Comparison of ENCODE assay signal across 8 cellular contexts in genomic region chr14:52949711-52950409, GRCh38. TPM values are rescaled to one million over a fixed set of nuclear protein-coding genes. Genes with fewer than 3 reads are reported as not detected.
DNase-seq lines count a peak whose midpoint lies in the region; ATAC-seq, FAIRE-seq and TF ChIP-seq lines count a peak whose summit lies in the region.

No MANE protein-coding gene starts in this region.

- peak; percentile 49 for DNase-seq in AG10803 (ENCODE audit: low read depth)
- peak; percentile 47 for DNase-seq in HFFc6
- DNase-seq in activated T-helper 1 cell treated with anti-CD3 and anti-CD28 coated beads, Interleukin-12 subunit alpha, Interleukin-12 subunit beta, Interleukin-2, Interleukin-4 antibody, amounts not matched to agents 30 ng/mL and 10 ng/mL and 1 ng/mL, durations not matched to agents 14 hours and 24 hours and 36 hours (ENCODE audit: low spot score) = no peak
- no peak for DNase-seq in glutamatergic neuron
- DNase-seq in pancreas = no peak
- DNase-seq in stimulated activated CD4-positive, alpha-beta T cell treated with anti-CD3 and anti-CD28 coated beads, Interleukin-4, amount 100 ng/mL, for 1 hour = no peak

- FAIRE-seq in pancreas (lab: Jason Lieb, UNC) = no peak

- H3K27me3 Mint-ChIP-seq in HFFc6 (ENCODE audit: insufficient read depth) (no peaks in the 10 kb centered on the region), glutamatergic neuron (ENCODE audit: unreplicated experiment) (peaks cover 8% of the 10 kb centered on the region)
- peaks cover 53% of the 10 kb centered on the region for H3K27me3 Mint-ChIP-seq in activated T-helper 1 cell treated with anti-CD3 and anti-CD28 coated beads, Interleukin-12 subunit alpha, Interleukin-12 subunit beta, Interleukin-2, Interleukin-4 antibody, amounts not matched to agents 30 ng/mL and 10 ng/mL and 1 ng/mL, durations not matched to agents 14 hours and 24 hours and 36 hours (ENCODE audit: insufficient read depth)

- H3K4me3 ChIP-seq in AG10803 (ENCODE audit: low read length) = peak overlapping the region; percentile 98
- peak overlapping the region; percentile 81 to 94 (median 86) for H3K4me3 ChIP-seq in pancreas

- peak overlapping the region; percentile 94 for H3K27ac Mint-ChIP-seq in HFFc6
- H3K27ac Mint-ChIP-seq in activated T-helper 1 cell treated with anti-CD3 and anti-CD28 coated beads, Interleukin-12 subunit alpha, Interleukin-12 subunit beta, Interleukin-2, Interleukin-4 antibody, amounts not matched to agents 30 ng/mL and 10 ng/mL and 1 ng/mL, durations not matched to agents 14 hours and 24 hours and 36 hours = peak overlapping the region; percentile 19
- H3K27ac Mint-ChIP-seq in glutamatergic neuron (ENCODE audit: unreplicated experiment) = peak overlapping the region; percentile 96

- H3K36me3 Mint-ChIP-seq in HFFc6 (ENCODE audit: low read depth) (peaks cover 36% of the 10 kb centered on the region), glutamatergic neuron (ENCODE audit: unreplicated experiment) (peaks cover 7% of the 10 kb centered on the region)
- no peaks in the 10 kb centered on the region for H3K36me3 Mint-ChIP-seq in activated T-helper 1 cell treated with anti-CD3 and anti-CD28 coated beads, Interleukin-12 subunit alpha, Interleukin-12 subunit beta, Interleukin-2, Interleukin-4 antibody, amounts not matched to agents 30 ng/mL and 10 ng/mL and 1 ng/mL, durations not matched to agents 14 hours and 24 hours and 36 hours (ENCODE audit: low read depth)

- H3K36me3 ChIP-seq in pancreas = no peaks in the 10 kb centered on the region

- H3K4me1 Mint-ChIP-seq in HFFc6 (ENCODE audit: low read depth) (peaks cover 34% of the 10 kb centered on the region), glutamatergic neuron (ENCODE audit: low read depth, unreplicated experiment) (peaks cover 34% of the 10 kb centered on the region)
- peaks cover 14% of the 10 kb centered on the region for H3K4me1 Mint-ChIP-seq in activated T-helper 1 cell treated with anti-CD3 and anti-CD28 coated beads, Interleukin-12 subunit alpha, Interleukin-12 subunit beta, Interleukin-2, Interleukin-4 antibody, amounts not matched to agents 30 ng/mL and 10 ng/mL and 1 ng/mL, durations not matched to agents 14 hours and 24 hours and 36 hours (ENCODE audit: low read depth)

- 1 to 2% methylated on average over 24 of the region's 24 CpGs for WGBS in pancreas, 2 donors

- H3K4me3 Mint-ChIP-seq in HFFc6 (peak overlapping the region; percentile 95), glutamatergic neuron (ENCODE audit: unreplicated experiment) (peak overlapping the region; percentile 100)
- H3K4me3 Mint-ChIP-seq in activated T-helper 1 cell treated with anti-CD3 and anti-CD28 coated beads, Interleukin-12 subunit alpha, Interleukin-12 subunit beta, Interleukin-2, Interleukin-4 antibody, amounts not matched to agents 30 ng/mL and 10 ng/mL and 1 ng/mL, durations not matched to agents 14 hours and 24 hours and 36 hours = peak overlapping the region; percentile 83

- no peaks in the 10 kb centered on the region for H3K9me3 Mint-ChIP-seq in HFFc6
- no peaks in the 10 kb centered on the region for H3K9me3 Mint-ChIP-seq in activated T-helper 1 cell treated with anti-CD3 and anti-CD28 coated beads, Interleukin-12 subunit alpha, Interleukin-12 subunit beta, Interleukin-2, Interleukin-4 antibody, amounts not matched to agents 30 ng/mL and 10 ng/mL and 1 ng/mL, durations not matched to agents 14 hours and 24 hours and 36 hours
- peaks cover 17% of the 10 kb centered on the region for H3K9me3 Mint-ChIP-seq in glutamatergic neuron (ENCODE audit: unreplicated experiment)

- H3K4me1 ChIP-seq in pancreas = peaks cover 0 to 16% (median 7%) of the 10 kb centered on the region in 3 donors

- intact Hi-C loops in activated T-helper 1 cell treated with anti-CD3 and anti-CD28 coated beads, Interleukin-12 subunit alpha, Interleukin-12 subunit beta, Interleukin-2, Interleukin-4 antibody, amounts not matched to agents 30 ng/mL and 10 ng/mL and 1 ng/mL, durations not matched to agents 14 hours and 24 hours and 36 hours (cut with micrococcal nuclease) = loop anchor here (2.0 kb wide), 1 partner anchor 397 kb away; the partner anchor contains the start of genes GPR137C and TXNDC16
- intact Hi-C loops in pancreas (cut with DNase I) = no loop called here

- peak in 2 of 4 donors; percentile 43 to 48 for ATAC-seq in pancreas
- no peak for ATAC-seq in HG03442 (IDR thresholded peaks at IDR 0.05; ENCODE audit: unreplicated experiment)
- no peak for ATAC-seq in HG03139 (IDR thresholded peaks at IDR 0.05; ENCODE audit: unreplicated experiment)

- H3K27ac ChIP-seq in pancreas = peak overlapping the region; percentile 75 to 97 (median 95)

- H3K27me3 ChIP-seq in pancreas = no peaks in the 10 kb centered on the region

- no peaks in the 10 kb centered on the region for H3K9me3 ChIP-seq in pancreas

- no peak for TF ChIP-seq CTCF in AG10803 (conservative IDR thresholded peaks at IDR 0.05; ENCODE audit: low read length)
- TF ChIP-seq CTCF in HFFc6 (IDR thresholded peaks at IDR 0.05) = no peak
- no peak for TF ChIP-seq CTCF in glutamatergic neuron (IDR thresholded peaks at IDR 0.05; ENCODE audit: partially characterized antibody, unreplicated experiment)
- TF ChIP-seq CTCF in pancreas (IDR thresholded peaks at IDR 0.05) = no peak

RNA-seq across cellular contexts. Expression of gene FERMT2, which starts 1.0 kb away (rescaled TPM):
- 100 to 1,000 TPM; 109 to 152 (median 127) TPM for total RNA-seq in HFFc6 (2021; fragmentation: NEBNext Ultra II Directional; extraction: Animal tissue kit (Norgen Biotek cat#: 25700))
- 1.3 and 2.1 TPM in 2 replicates for total RNA-seq in activated T-helper 1 cell treated with anti-CD3 and anti-CD28 coated beads, Interleukin-12 subunit alpha, Interleukin-12 subunit beta, Interleukin-2, Interleukin-4 antibody, amounts not matched to agents 30 ng/mL and 10 ng/mL and 1 ng/mL, durations not matched to agents 14 hours and 24 hours and 36 hours
- total RNA-seq in glutamatergic neuron (ENCODE audit: unreplicated experiment) (79.7 TPM), pancreas (10 to 100 TPM; 14.4 to 27.9 (median 16.6) TPM)
- 10 to 100 TPM; 10.4 to 19.4 TPM for polyA plus RNA-seq in pancreas

Comparison
In these comparisons a context has a peak if more than half of its experiments do, and no peak if none do; other contexts are left out.
1. DNase-seq: peak in AG10803 (single experiment) and HFFc6 (single experiment); none in activated T-helper 1 cell treated with anti-CD3 and anti-CD28 coated beads, Interleukin-12 subunit alpha, Interleukin-12 subunit beta, Interleukin-2, Interleukin-4 antibody, amounts not matched to agents 30 ng/mL and 10 ng/mL and 1 ng/mL, durations not matched to agents 14 hours and 24 hours and 36 hours (single experiment), glutamatergic neuron (single experiment), pancreas (0 of 6) and stimulated activated CD4-positive, alpha-beta T cell treated with anti-CD3 and anti-CD28 coated beads, Interleukin-4, amount 100 ng/mL, for 1 hour (single experiment).
2. H3K27ac Mint-ChIP-seq: peak in every context shown above with its lines; median percentile 96 in glutamatergic neuron; 94 in HFFc6; 19 in activated T-helper 1 cell treated with anti-CD3 and anti-CD28 coated beads, Interleukin-12 subunit alpha, Interleukin-12 subunit beta, Interleukin-2, Interleukin-4 antibody, amounts not matched to agents 30 ng/mL and 10 ng/mL and 1 ng/mL, durations not matched to agents 14 hours and 24 hours and 36 hours.
3. Peak in every context shown above with its lines, with median percentiles within 50 percentile points of each other: H3K4me3 Mint-ChIP-seq.